ENCODE assay signal across 1 cellular context in the genomic region with DNA sequence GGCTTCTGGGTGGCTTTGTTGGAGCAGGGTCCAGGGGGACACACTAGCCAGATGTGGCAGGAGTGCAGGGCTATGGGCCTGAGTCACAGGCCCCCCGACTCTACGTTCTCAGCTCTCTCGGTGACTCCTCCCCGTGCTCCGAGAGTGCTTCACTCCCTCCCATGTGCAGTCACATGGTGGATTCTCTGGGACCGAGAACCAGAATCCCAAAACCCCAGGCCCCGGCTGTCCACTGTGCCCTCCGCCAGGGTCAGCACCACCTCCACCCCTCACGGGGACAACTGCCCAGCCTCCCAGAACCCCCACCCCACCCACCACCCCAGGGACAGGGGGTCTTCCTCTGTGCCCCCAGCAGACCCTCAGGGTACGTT.
TF ChIP-seq lines count a peak whose summit lies in the region.

No MANE protein-coding gene starts in this region.

TF ChIP-seq in HepG2, 621 proteins besides CTCF, POLR2A, EP300 and RAD21 (continued from another document):
- no peak for TF ChIP-seq ZNF12 (CRISPR knock-in tag; IDR thresholded peaks at IDR 0.05)
- TF ChIP-seq ZBTB7B (CRISPR knock-in tag; IDR thresholded peaks at IDR 0.05), result no peak
- no peak for TF ChIP-seq ZNF317 (CRISPR knock-in tag; IDR thresholded peaks at IDR 0.05)
- TF ChIP-seq, protein P1, sequence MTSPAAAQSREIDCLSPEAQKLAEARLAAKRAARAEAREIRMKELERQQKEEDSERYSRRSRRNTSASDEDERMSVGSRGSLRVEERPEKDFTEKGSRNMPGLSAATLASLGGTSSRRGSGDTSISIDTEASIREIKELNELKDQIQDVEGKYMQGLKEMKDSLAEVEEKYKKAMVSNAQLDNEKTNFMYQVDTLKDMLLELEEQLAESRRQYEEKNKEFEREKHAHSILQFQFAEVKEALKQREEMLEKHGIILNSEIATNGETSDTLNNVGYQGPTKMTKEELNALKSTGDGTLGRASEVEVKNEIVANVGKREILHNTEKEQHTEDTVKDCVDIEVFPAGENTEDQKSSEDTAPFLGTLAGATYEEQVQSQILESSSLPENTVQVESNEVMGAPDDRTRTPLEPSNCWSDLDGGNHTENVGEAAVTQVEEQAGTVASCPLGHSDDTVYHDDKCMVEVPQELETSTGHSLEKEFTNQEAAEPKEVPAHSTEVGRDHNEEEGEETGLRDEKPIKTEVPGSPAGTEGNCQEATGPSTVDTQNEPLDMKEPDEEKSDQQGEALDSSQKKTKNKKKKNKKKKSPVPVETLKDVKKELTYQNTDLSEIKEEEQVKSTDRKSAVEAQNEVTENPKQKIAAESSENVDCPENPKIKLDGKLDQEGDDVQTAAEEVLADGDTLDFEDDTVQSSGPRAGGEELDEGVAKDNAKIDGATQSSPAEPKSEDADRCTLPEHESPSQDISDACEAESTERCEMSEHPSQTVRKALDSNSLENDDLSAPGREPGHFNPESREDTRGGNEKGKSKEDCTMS (CRISPR knock-in tag; conservative IDR thresholded peaks at IDR 0.05), result no peak
- no peak for TF ChIP-seq SKI (IDR thresholded peaks at IDR 0.05; ENCODE audit: partially characterized antibody)
- TF ChIP-seq, protein P2, sequence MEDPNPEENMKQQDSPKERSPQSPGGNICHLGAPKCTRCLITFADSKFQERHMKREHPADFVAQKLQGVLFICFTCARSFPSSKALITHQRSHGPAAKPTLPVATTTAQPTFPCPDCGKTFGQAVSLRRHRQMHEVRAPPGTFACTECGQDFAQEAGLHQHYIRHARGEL (CRISPR knock-in tag; IDR thresholded peaks at IDR 0.05), result no peak
- no peak for TF ChIP-seq SOX5 (CRISPR knock-in tag; IDR thresholded peaks at IDR 0.05; ENCODE audit: borderline replicate concordance)
- TF ChIP-seq PITX1 (CRISPR knock-in tag; IDR thresholded peaks at IDR 0.05), result no peak
- no peak for TF ChIP-seq ZFP36L2 (CRISPR knock-in tag; IDR thresholded peaks at IDR 0.05)
- no peak for TF ChIP-seq KDM3A (CRISPR knock-in tag; IDR thresholded peaks at IDR 0.05; ENCODE audit: low read depth)
